Comparison of ENCODE assay signal across 27 cellular contexts in the genomic region with DNA sequence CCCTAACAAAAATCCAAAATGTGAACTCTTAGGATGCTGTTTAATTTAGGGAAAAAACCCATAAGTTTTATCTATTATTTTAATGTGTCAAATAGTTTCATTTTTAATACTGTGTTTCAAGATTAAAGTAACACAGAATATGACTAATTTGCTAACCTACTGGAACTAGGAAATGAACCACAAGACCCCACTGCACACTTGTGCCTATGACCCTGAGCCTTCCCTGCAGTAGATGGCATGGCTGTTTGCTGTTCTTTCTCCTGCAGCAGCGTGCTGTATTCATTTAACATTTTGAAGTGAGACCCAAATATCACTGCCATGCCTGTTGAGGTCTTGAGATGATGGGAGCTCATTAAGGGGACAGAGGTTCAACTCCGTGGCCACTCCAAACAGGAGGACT.
"Had no signal": no experiment of that assay in that cellular context is flagged by ENCODE, and none has a peak within 500 bp of the region (broad histone marks: within the 10 kb centered on the region; RNA-seq: fewer than 3 reads in every experiment).

No MANE protein-coding gene starts in this region.

- H3K9me3 ChIP-seq: ovary, psoas muscle, right lobe of liver, sigmoid colon, stomach, thoracic aorta, thyroid gland, tibial nerve, upper lobe of left lung, vagina had no signal

- H3K4me3 Mint-ChIP-seq: natural killer cell; nephron; neural progenitor cell; stimulated activated effector memory CD8-positive, alpha-beta T cell treated with anti-CD3 and anti-CD28 coated beads, Interleukin-12 subunit alpha, Interleukin-12 subunit beta, amount 100 ng/mL, for 72 hours; stimulated activated naive B cell treated with anti-CD40 and anti-IgM and Interleukin-4, amounts not matched to agents 10 μg/mL and 1 μg/mL and 100 μg/mL, for 72 hours had no signal

- H3K4me1 ChIP-seq: neural progenitor cell, parathyroid adenoma, psoas muscle, right lobe of liver, sigmoid colon, stomach, thyroid gland, upper lobe of left lung, vagina had no signal

- H3K27ac Mint-ChIP-seq: natural killer cell; neural progenitor cell; progenitor cell of endocrine pancreas; stimulated activated effector memory CD8-positive, alpha-beta T cell treated with anti-CD3 and anti-CD28 coated beads, Interleukin-12 subunit alpha, Interleukin-12 subunit beta, amount 100 ng/mL, for 72 hours; stimulated activated naive B cell treated with anti-CD40 and anti-IgM and Interleukin-4, amounts not matched to agents 10 μg/mL and 1 μg/mL and 100 μg/mL, for 72 hours had no signal

- H3K36me3 ChIP-seq: neural progenitor cell, ovary, right lobe of liver, sigmoid colon, thyroid gland, upper lobe of left lung, vagina had no signal

- DNase-seq: natural killer cell; occipital lobe; ovary; posterior cingulate gyrus; psoas muscle; right cardiac atrium; right lobe of liver; sigmoid colon; small intestine; stimulated activated CD4-positive, alpha-beta T cell treated with anti-CD3 and anti-CD28 coated beads, Interleukin-15, amount 100 ng/mL, for 24 hours; stimulated activated CD4-positive, alpha-beta T cell treated with anti-CD3 and anti-CD28 coated beads, Interleukin-2, amount 100 ng/mL, for 24 hours; stimulated activated CD4-positive, alpha-beta T cell treated with anti-CD3 and anti-CD28 coated beads, Interleukin-2, amount 100 ng/mL, for 48 hours; stimulated activated CD4-positive, alpha-beta T cell treated with anti-CD3 and anti-CD28 coated beads, Interleukin-4, amount 100 ng/mL, for 24 hours; stimulated activated naive B cell treated with anti-CD40 and anti-IgM and Interleukin-4, amounts not matched to agents 10 μg/mL and 1 μg/mL and 100 μg/mL, for 72 hours; stimulated activated naive CD4-positive, alpha-beta T cell treated with Interleukin-2 at 50 U/mL for 16 hours; stomach; thyroid gland; trophoblast cell; upper lobe of left lung had no signal

- H3K36me3 Mint-ChIP-seq: natural killer cell; stimulated activated effector memory CD8-positive, alpha-beta T cell treated with anti-CD3 and anti-CD28 coated beads, Interleukin-12 subunit alpha, Interleukin-12 subunit beta, amount 100 ng/mL, for 72 hours; stimulated activated naive B cell treated with anti-CD40 and anti-IgM and Interleukin-4, amounts not matched to agents 10 μg/mL and 1 μg/mL and 100 μg/mL, for 72 hours had no signal

- H3K27me3 Mint-ChIP-seq: progenitor cell of endocrine pancreas; stimulated activated naive B cell treated with anti-CD40 and anti-IgM and Interleukin-4, amounts not matched to agents 10 μg/mL and 1 μg/mL and 100 μg/mL, for 72 hours had no signal

- H3K27me3 ChIP-seq: neural progenitor cell, ovary, right lobe of liver, sigmoid colon, stomach, thyroid gland, tibial nerve, upper lobe of left lung, vagina had no signal

- ATAC-seq: natural killer cell; psoas muscle; right cardiac atrium; right lobe of liver; stimulated activated effector memory CD8-positive, alpha-beta T cell treated with anti-CD3 and anti-CD28 coated beads, Interleukin-12 subunit alpha, Interleukin-12 subunit beta, amount 100 ng/mL, for 72 hours; stimulated activated naive B cell treated with anti-CD40 and anti-IgM and Interleukin-4, amounts not matched to agents 10 μg/mL and 1 μg/mL and 100 μg/mL, for 72 hours had no signal

- H3K9me3 Mint-ChIP-seq: stimulated activated naive B cell treated with anti-CD40 and anti-IgM and Interleukin-4, amounts not matched to agents 10 μg/mL and 1 μg/mL and 100 μg/mL, for 72 hours had no signal

- H3K4me3 ChIP-seq: neural progenitor cell, ovary, psoas muscle, right lobe of liver, sigmoid colon, stomach, thoracic aorta, thyroid gland, tibial nerve, upper lobe of left lung, vagina had no signal

- H3K4me1 Mint-ChIP-seq: natural killer cell; stimulated activated effector memory CD8-positive, alpha-beta T cell treated with anti-CD3 and anti-CD28 coated beads, Interleukin-12 subunit alpha, Interleukin-12 subunit beta, amount 100 ng/mL, for 72 hours; stimulated activated naive B cell treated with anti-CD40 and anti-IgM and Interleukin-4, amounts not matched to agents 10 μg/mL and 1 μg/mL and 100 μg/mL, for 72 hours had no signal
